In genomic region chr3:58222161-58222724, GRCh38 we compare ENCODE assay signal across 1 cellular context.
TF ChIP-seq lines count a peak whose summit lies in the region.

No MANE protein-coding gene starts in this region.

TF ChIP-seq in HepG2, 621 proteins besides CTCF, POLR2A, EP300 and RAD21 (continued from another document and continues in another):
- TF ChIP-seq STAT6 (CRISPR knock-in tag; IDR thresholded peaks at IDR 0.05; ENCODE audit: borderline replicate concordance) (0 out of 2 replicates have a peak, but pooled peaks have one; percentile 32), ZNF205 (CRISPR knock-in tag; IDR thresholded peaks at IDR 0.05) (peak; percentile 80; the same call in 1 of the 2 replicates), FLYWCH1 (CRISPR knock-in tag; IDR thresholded peaks at IDR 0.05) (no peak), HNRNPH1 (optimal IDR thresholded peaks at IDR 0.05; ENCODE audit: low read depth, low read length) (no peak), NCOA1 (CRISPR knock-in tag; IDR thresholded peaks at IDR 0.05) (no peak), GRHL1 (CRISPR knock-in tag; conservative IDR thresholded peaks at IDR 0.05) (no peak), NCOA2 (CRISPR knock-in tag; IDR thresholded peaks at IDR 0.05) (no peak), ZNF792 (CRISPR knock-in tag; IDR thresholded peaks at IDR 0.05) (0 out of 2 replicates have a peak, but pooled peaks have one; percentile 39), SOX13 (IDR thresholded peaks at IDR 0.05) (no peak; the same call in none of the 2 replicates), SOX13 (CRISPR knock-in tag; conservative IDR thresholded peaks at IDR 0.05 in 1 of 2, IDR thresholded peaks at IDR 0.05 in 1 of 2) (peak in 1 of 2 experiments; percentile 75; a peak in 2 of 4 replicates), ZNF660 (CRISPR knock-in tag; IDR thresholded peaks at IDR 0.05; ENCODE audit: borderline replicate concordance, low read depth) (no peak), HNRNPLL (IDR thresholded peaks at IDR 0.05; ENCODE audit: low read depth, low read length, poor library complexity, severe bottlenecking) (no peak), NFIB (CRISPR knock-in tag; IDR thresholded peaks at IDR 0.05; ENCODE audit: borderline replicate concordance) (no peak), ATF7-NPFF (CRISPR knock-in tag; IDR thresholded peaks at IDR 0.05; ENCODE audit: low read depth) (no peak), BCL6 (CRISPR knock-in tag; IDR thresholded peaks at IDR 0.05) (no peak; the same call in 1 of the 2 replicates), ZNF570 (CRISPR knock-in tag; IDR thresholded peaks at IDR 0.05; ENCODE audit: borderline replicate concordance) (no peak), ZNF33A (CRISPR knock-in tag; IDR thresholded peaks at IDR 0.05; ENCODE audit: borderline replicate concordance) (no peak), FUBP1 (CRISPR knock-in tag; IDR thresholded peaks at IDR 0.05; ENCODE audit: borderline replicate concordance) (no peak), CCAR2 (optimal IDR thresholded peaks at IDR 0.05; ENCODE audit: low read depth, low read length) (no peak), GATAD2A (CRISPR knock-in tag; IDR thresholded peaks at IDR 0.05) (peak; percentile 11; the same call in 1 of the 2 replicates), ZNF12 (CRISPR knock-in tag; IDR thresholded peaks at IDR 0.05) (no peak), ARNTL (CRISPR knock-in tag; IDR thresholded peaks at IDR 0.05) (no peak), ZMYM3 (CRISPR knock-in tag; IDR thresholded peaks at IDR 0.05) (no peak; the same call in 1 of the 2 replicates), AFF4 (CRISPR knock-in tag; IDR thresholded peaks at IDR 0.05) (no peak), SOX5 (CRISPR knock-in tag; IDR thresholded peaks at IDR 0.05; ENCODE audit: borderline replicate concordance) (peak; percentile 67), ZNF253 (CRISPR knock-in tag; IDR thresholded peaks at IDR 0.05; ENCODE audit: borderline replicate concordance) (no peak), ZNF713 (CRISPR knock-in tag; IDR thresholded peaks at IDR 0.05) (no peak), MAFK (conservative IDR thresholded peaks at IDR 0.05 in 1 of 2, IDR thresholded peaks at IDR 0.05 in 1 of 2; ENCODE audit: low read length in 2 of 2) (peak; percentile 24 to 35; a peak in 3 of 4 replicates), ZFP62 (CRISPR knock-in tag; IDR thresholded peaks at IDR 0.05) (no peak), ZBTB42 (CRISPR knock-in tag; IDR thresholded peaks at IDR 0.05) (no peak), LCORL (IDR thresholded peaks at IDR 0.05) (no peak), LCORL (CRISPR knock-in tag; IDR thresholded peaks at IDR 0.05) (peak; percentile 28; the same call in 1 of the 2 replicates), ZNF224 (CRISPR knock-in tag; IDR thresholded peaks at IDR 0.05) (no peak)
- TF ChIP-seq, protein P1, sequence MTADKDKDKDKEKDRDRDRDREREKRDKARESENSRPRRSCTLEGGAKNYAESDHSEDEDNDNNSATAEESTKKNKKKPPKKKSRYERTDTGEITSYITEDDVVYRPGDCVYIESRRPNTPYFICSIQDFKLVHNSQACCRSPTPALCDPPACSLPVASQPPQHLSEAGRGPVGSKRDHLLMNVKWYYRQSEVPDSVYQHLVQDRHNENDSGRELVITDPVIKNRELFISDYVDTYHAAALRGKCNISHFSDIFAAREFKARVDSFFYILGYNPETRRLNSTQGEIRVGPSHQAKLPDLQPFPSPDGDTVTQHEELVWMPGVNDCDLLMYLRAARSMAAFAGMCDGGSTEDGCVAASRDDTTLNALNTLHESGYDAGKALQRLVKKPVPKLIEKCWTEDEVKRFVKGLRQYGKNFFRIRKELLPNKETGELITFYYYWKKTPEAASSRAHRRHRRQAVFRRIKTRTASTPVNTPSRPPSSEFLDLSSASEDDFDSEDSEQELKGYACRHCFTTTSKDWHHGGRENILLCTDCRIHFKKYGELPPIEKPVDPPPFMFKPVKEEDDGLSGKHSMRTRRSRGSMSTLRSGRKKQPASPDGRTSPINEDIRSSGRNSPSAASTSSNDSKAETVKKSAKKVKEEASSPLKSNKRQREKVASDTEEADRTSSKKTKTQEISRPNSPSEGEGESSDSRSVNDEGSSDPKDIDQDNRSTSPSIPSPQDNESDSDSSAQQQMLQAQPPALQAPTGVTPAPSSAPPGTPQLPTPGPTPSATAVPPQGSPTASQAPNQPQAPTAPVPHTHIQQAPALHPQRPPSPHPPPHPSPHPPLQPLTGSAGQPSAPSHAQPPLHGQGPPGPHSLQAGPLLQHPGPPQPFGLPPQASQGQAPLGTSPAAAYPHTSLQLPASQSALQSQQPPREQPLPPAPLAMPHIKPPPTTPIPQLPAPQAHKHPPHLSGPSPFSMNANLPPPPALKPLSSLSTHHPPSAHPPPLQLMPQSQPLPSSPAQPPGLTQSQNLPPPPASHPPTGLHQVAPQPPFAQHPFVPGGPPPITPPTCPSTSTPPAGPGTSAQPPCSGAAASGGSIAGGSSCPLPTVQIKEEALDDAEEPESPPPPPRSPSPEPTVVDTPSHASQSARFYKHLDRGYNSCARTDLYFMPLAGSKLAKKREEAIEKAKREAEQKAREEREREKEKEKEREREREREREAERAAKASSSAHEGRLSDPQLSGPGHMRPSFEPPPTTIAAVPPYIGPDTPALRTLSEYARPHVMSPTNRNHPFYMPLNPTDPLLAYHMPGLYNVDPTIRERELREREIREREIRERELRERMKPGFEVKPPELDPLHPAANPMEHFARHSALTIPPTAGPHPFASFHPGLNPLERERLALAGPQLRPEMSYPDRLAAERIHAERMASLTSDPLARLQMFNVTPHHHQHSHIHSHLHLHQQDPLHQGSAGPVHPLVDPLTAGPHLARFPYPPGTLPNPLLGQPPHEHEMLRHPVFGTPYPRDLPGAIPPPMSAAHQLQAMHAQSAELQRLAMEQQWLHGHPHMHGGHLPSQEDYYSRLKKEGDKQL (CRISPR knock-in tag; IDR thresholded peaks at IDR 0.05; ENCODE audit: low read depth), result no peak
- TF ChIP-seq, protein P2, sequence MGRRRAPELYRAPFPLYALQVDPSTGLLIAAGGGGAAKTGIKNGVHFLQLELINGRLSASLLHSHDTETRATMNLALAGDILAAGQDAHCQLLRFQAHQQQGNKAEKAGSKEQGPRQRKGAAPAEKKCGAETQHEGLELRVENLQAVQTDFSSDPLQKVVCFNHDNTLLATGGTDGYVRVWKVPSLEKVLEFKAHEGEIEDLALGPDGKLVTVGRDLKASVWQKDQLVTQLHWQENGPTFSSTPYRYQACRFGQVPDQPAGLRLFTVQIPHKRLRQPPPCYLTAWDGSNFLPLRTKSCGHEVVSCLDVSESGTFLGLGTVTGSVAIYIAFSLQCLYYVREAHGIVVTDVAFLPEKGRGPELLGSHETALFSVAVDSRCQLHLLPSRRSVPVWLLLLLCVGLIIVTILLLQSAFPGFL (CRISPR knock-in tag; IDR thresholded peaks at IDR 0.05), result no peak
- TF ChIP-seq, protein P3, sequence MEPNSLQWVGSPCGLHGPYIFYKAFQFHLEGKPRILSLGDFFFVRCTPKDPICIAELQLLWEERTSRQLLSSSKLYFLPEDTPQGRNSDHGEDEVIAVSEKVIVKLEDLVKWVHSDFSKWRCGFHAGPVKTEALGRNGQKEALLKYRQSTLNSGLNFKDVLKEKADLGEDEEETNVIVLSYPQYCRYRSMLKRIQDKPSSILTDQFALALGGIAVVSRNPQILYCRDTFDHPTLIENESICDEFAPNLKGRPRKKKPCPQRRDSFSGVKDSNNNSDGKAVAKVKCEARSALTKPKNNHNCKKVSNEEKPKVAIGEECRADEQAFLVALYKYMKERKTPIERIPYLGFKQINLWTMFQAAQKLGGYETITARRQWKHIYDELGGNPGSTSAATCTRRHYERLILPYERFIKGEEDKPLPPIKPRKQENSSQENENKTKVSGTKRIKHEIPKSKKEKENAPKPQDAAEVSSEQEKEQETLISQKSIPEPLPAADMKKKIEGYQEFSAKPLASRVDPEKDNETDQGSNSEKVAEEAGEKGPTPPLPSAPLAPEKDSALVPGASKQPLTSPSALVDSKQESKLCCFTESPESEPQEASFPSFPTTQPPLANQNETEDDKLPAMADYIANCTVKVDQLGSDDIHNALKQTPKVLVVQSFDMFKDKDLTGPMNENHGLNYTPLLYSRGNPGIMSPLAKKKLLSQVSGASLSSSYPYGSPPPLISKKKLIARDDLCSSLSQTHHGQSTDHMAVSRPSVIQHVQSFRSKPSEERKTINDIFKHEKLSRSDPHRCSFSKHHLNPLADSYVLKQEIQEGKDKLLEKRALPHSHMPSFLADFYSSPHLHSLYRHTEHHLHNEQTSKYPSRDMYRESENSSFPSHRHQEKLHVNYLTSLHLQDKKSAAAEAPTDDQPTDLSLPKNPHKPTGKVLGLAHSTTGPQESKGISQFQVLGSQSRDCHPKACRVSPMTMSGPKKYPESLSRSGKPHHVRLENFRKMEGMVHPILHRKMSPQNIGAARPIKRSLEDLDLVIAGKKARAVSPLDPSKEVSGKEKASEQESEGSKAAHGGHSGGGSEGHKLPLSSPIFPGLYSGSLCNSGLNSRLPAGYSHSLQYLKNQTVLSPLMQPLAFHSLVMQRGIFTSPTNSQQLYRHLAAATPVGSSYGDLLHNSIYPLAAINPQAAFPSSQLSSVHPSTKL (CRISPR knock-in tag; IDR thresholded peaks at IDR 0.05), result peak; percentile 63; the same call in 1 of the 2 replicates
- TF ChIP-seq, protein P4, sequence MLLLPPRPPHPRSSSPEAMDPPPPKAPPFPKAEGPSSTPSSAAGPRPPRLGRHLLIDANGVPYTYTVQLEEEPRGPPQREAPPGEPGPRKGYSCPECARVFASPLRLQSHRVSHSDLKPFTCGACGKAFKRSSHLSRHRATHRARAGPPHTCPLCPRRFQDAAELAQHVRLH (CRISPR knock-in tag; IDR thresholded peaks at IDR 0.05; ENCODE audit: borderline replicate concordance, low read depth), result no peak
- TF ChIP-seq, protein P5, sequence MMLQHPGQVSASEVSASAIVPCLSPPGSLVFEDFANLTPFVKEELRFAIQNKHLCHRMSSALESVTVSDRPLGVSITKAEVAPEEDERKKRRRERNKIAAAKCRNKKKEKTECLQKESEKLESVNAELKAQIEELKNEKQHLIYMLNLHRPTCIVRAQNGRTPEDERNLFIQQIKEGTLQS (CRISPR knock-in tag; IDR thresholded peaks at IDR 0.05), result no peak
